ENCODE assay signal across 1 cellular context in the genomic region with DNA sequence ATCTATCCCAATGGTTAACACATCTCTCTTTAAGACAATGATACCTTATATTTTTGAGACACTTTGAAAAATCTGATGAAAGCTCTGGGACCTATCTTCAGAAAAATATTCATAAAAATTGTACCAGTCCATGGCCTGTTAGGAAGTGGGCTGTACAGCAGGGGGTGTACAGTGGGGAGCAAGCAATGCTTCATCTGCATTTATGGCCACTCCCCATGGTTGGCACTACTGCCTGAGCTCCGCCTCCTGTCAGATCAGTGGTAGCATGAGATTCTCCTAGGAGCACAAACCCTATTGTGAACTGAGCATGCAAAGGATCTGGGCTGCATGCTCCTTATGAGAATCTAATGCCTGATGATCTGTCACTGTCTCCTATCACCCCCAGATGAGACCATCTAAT.
TF ChIP-seq lines count a peak whose summit lies in the region.

No MANE protein-coding gene starts in this region.

TF ChIP-seq in SK-N-SH, 30 proteins besides CTCF, POLR2A, EP300 and RAD21 (continued from another document):
- TF ChIP-seq POLR2AphosphoS5 (IDR thresholded peaks at IDR 0.05; ENCODE audit: low read depth, low read length) (no peak), EZH2phosphoT487 (IDR thresholded peaks at IDR 0.05; ENCODE audit: borderline replicate concordance, low read depth) (no peak), GATA2 (CRISPR knock-in tag; IDR thresholded peaks at IDR 0.05) (no peak)
- TF ChIP-seq, protein P1, sequence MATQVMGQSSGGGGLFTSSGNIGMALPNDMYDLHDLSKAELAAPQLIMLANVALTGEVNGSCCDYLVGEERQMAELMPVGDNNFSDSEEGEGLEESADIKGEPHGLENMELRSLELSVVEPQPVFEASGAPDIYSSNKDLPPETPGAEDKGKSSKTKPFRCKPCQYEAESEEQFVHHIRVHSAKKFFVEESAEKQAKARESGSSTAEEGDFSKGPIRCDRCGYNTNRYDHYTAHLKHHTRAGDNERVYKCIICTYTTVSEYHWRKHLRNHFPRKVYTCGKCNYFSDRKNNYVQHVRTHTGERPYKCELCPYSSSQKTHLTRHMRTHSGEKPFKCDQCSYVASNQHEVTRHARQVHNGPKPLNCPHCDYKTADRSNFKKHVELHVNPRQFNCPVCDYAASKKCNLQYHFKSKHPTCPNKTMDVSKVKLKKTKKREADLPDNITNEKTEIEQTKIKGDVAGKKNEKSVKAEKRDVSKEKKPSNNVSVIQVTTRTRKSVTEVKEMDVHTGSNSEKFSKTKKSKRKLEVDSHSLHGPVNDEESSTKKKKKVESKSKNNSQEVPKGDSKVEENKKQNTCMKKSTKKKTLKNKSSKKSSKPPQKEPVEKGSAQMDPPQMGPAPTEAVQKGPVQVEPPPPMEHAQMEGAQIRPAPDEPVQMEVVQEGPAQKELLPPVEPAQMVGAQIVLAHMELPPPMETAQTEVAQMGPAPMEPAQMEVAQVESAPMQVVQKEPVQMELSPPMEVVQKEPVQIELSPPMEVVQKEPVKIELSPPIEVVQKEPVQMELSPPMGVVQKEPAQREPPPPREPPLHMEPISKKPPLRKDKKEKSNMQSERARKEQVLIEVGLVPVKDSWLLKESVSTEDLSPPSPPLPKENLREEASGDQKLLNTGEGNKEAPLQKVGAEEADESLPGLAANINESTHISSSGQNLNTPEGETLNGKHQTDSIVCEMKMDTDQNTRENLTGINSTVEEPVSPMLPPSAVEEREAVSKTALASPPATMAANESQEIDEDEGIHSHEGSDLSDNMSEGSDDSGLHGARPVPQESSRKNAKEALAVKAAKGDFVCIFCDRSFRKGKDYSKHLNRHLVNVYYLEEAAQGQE (IDR thresholded peaks at IDR 0.05; ENCODE audit: low read depth, low read length): no peak
